ENCODE assay signal across 8 cellular contexts in the genomic region with DNA sequence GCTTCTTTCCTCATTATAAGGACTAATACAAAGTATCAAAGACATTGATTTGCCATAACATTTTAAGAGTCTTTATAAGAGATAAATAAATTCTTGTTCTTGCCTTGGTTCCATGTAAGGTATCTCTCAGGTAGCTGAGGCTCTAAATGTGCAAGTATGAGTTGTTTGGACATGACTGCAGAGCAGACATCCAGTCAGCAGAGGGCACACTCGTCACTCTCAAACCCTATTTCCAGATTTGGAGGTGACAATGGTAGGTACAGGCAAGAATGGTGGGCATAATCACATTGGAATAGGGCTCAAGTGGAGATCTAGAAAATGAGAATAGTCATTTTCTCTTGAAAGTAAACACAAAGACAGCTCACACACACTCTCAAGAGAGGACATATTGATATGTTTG.
DNase-seq lines count a peak whose midpoint lies in the region; ATAC-seq, FAIRE-seq and TF ChIP-seq lines count a peak whose summit lies in the region.

No MANE protein-coding gene starts in this region.

- H3K36me3 ChIP-seq in testis (ENCODE audit: low read depth, missing control alignments): no peaks in the 10 kb centered on the region

- intact Hi-C loops in testis (cut with DNase I; ENCODE audit: low total_unique reads): no loop called here
- intact Hi-C loops in Right ventricle myocardium superior (cut with DNase I): no loop called here

- H3K27ac ChIP-seq in testis: no peak overlapping the region

- FAIRE-seq in HTR-8/SVneo (lab: Jason Lieb, UNC): no peak

- H3K27me3 ChIP-seq in testis: no peaks in the 10 kb centered on the region

- TF ChIP-seq POLR2A in testis (IDR thresholded peaks at IDR 0.05): no peak

- no peaks in the 10 kb centered on the region for H3K4me1 ChIP-seq in testis

- ATAC-seq in GM18868 (IDR thresholded peaks at IDR 0.05; ENCODE audit: unreplicated experiment) (peak; percentile 80), Right ventricle myocardium superior (ENCODE audit: poor library complexity) (no peak)

- 0 to 8% methylated on average over 1 of the region's 1 CpG for WGBS in testis, 2 donors

- no peak overlapping the region for H3K4me3 ChIP-seq in choroid plexus epithelial cell (ENCODE audit: low read depth, low read length)
- no peak overlapping the region for H3K4me3 ChIP-seq in testis

- in situ Hi-C loops in ACHN (cut with HindIII; ENCODE audit: low pct_ligation_motif_present, low pct_unique_long_range_greater_than_20kb, low sequenced_read_pairs): no loop called here

- no peaks in the 10 kb centered on the region for H3K9me3 ChIP-seq in testis

- DNase-seq in ACHN: peak; percentile 1
- DNase-seq in NCI-H1105 (lab: John Stamatoyannopoulos, UW): peak; percentile 6
- DNase-seq in choroid plexus epithelial cell (ENCODE audit: low read depth): peak; percentile 52
- DNase-seq in cerebellar nuclear complex (lab: John Stamatoyannopoulos, UW): no peak
- DNase-seq in testis: no peak
- DNase-seq in Right ventricle myocardium superior: no peak
- DNase-seq in HTR-8/SVneo (ENCODE audit: insufficient read length, low spot score): no peak

- TF ChIP-seq CTCF in choroid plexus epithelial cell (conservative IDR thresholded peaks at IDR 0.05; ENCODE audit: low read depth, low read length) (peak; percentile 76), testis (IDR thresholded peaks at IDR 0.05) (peak in 1 of 3 experiments; percentile 25)

Comparison
In these comparisons a context has a peak if more than half of its experiments do, and no peak if none do; other contexts are left out.
1. DNase-seq: peak in ACHN (single experiment), NCI-H1105 (single experiment) and choroid plexus epithelial cell (single experiment); none in cerebellar nuclear complex (0 of 2), testis (single experiment), Right ventricle myocardium superior (single experiment) and HTR-8/SVneo (single experiment).